ENCODE assay signal across 8 cellular contexts in the genomic region with DNA sequence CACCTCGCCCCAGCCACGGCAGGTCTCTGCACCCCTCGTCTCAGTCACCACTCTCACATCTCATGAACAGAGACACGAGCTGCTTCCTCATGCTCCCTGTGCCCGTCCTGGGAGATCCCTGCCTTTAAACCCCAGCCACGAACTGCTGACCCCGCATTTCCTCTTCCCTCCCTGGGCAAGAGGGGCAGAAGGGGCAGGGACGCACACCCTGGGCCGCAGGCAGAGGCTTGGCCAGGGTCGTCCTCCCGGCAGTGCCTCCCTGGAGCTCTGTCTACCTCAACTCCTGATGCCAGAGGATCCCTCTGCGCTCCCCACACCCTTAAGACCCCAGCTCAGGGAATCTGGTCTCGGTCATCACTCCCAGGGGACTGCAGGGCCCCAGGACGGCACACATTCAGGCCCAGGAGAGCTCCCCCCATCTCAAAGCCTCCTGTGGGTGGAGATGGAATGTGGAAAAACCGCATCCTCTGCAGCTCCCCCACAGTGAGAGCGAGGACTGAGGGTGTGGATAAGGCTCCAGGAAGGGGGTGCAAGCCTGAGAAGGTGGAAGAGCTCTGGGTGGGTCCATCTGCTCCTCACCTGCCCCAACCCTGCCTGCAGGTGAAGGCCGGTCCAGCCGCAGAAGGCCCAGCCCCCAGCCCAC. TPM values are rescaled to one million over a fixed set of nuclear protein-coding genes. Genes with fewer than 3 reads are reported as not detected.
A peak's percentile ranks its signal among the peaks of the same experiment; 100 is the strongest.
DNase-seq lines count a peak whose midpoint lies in the region; ATAC-seq, FAIRE-seq and TF ChIP-seq lines count a peak whose summit lies in the region.

No MANE protein-coding gene starts in this region.

- no peak for ATAC-seq in HG03378 (IDR thresholded peaks at IDR 0.05; ENCODE audit: unreplicated experiment)
- no peak for ATAC-seq in GM18907 (IDR thresholded peaks at IDR 0.05; ENCODE audit: unreplicated experiment)

- H2AFZ ChIP-seq in neuron (ENCODE audit: low read depth, low read length), result peak overlapping the region; percentile 82

- H3K27ac ChIP-seq in esophagus (ENCODE audit: low read depth in 2 of 2, low read length in 1 of 2), result no peak overlapping the region

- H3K36me3 ChIP-seq in esophagus (ENCODE audit: control insufficient read depth in 2 of 2, insufficient read depth in 2 of 2, low read length in 1 of 2) (peaks cover 0 to 2% of the 10 kb centered on the region in 2 donors), neuron (ENCODE audit: insufficient read depth, low read length) (no peaks in the 10 kb centered on the region)

- H3K4me1 ChIP-seq in esophagus (ENCODE audit: control insufficient read depth in 2 of 2, insufficient read depth in 2 of 2, low read length in 1 of 2), result peaks cover 3 to 21% of the 10 kb centered on the region in 2 donors
- H3K4me1 ChIP-seq in neuron (ENCODE audit: insufficient read depth, low read length), result peaks cover 24% of the 10 kb centered on the region

- 44 to 47% methylated on average over 15 to 18 of the region's 18 CpGs for WGBS in esophagus, 2 donors

- no peaks in the 10 kb centered on the region for H3K27me3 ChIP-seq in esophagus (ENCODE audit: control insufficient read depth in 1 of 2, insufficient read depth in 2 of 2, low read length in 2 of 2)
- no peaks in the 10 kb centered on the region for H3K27me3 ChIP-seq in neuron (ENCODE audit: insufficient read depth, low read length)

- H3K9me3 ChIP-seq in esophagus (ENCODE audit: control insufficient read depth in 2 of 2, insufficient read depth in 1 of 2, low read depth in 1 of 2, low read length in 1 of 2) (no peaks in the 10 kb centered on the region), neuron (ENCODE audit: low read length) (no peaks in the 10 kb centered on the region)

- DNase-seq in GM12864 (ENCODE audit: low read depth) (no peak), RCC 7860 (ENCODE audit: low spot score) (peak; percentile 48), Kasumi-1 (lab: John Stamatoyannopoulos, UW) (no peak), activated gamma-delta T cell (lab: John Stamatoyannopoulos, UW) (no peak)

- no peak for FAIRE-seq in RCC 7860 (lab: Jason Lieb, UNC)

- H3K4me3 ChIP-seq in GM12864 (ENCODE audit: low read depth, low read length) (peak overlapping the region; percentile 70), esophagus (ENCODE audit: low read depth in 1 of 2, low read length in 2 of 2) (peak overlapping the region; percentile 79 to 85), neuron (ENCODE audit: low read length) (peak overlapping the region; percentile 61)

- TF ChIP-seq CTCF in GM12864 (IDR thresholded peaks at IDR 0.05; ENCODE audit: low read depth, low read length, missing control alignments), result no peak

RNA-seq across cellular contexts. Expression of gene BID, which starts 1.2 kb away (rescaled TPM):
- polyA plus RNA-seq in esophagus, result 10 to 100 TPM in 1 of 2 donors, 1 to 10 TPM in 1; 9.0 to 19.3 TPM
